In genomic region chr1:162840256-162840839, GRCh38 we compare ENCODE assay signal across 1 cellular context.
TF ChIP-seq lines count a peak whose summit lies in the region.

No MANE protein-coding gene starts in this region.

TF ChIP-seq in HepG2, 621 proteins besides CTCF, POLR2A, EP300 and RAD21:
- TF ChIP-seq THAP7 (CRISPR knock-in tag; IDR thresholded peaks at IDR 0.05) (no peak), MAFF (IDR thresholded peaks at IDR 0.05; ENCODE audit: low read depth, low read length) (peak; percentile 79), MAFK (conservative IDR thresholded peaks at IDR 0.05 in 1 of 2, IDR thresholded peaks at IDR 0.05 in 1 of 2; ENCODE audit: low read length in 2 of 2) (peak; percentile 80 to 88), ZFYVE20 (CRISPR knock-in tag; IDR thresholded peaks at IDR 0.05; ENCODE audit: borderline replicate concordance, low read depth) (no peak), PCBP2 (optimal IDR thresholded peaks at IDR 0.05; ENCODE audit: low read depth, low read length, poor library complexity, severe bottlenecking) (no peak), ZNF530 (CRISPR knock-in tag; IDR thresholded peaks at IDR 0.05; ENCODE audit: low read depth) (no peak), ZNF776 (CRISPR knock-in tag; IDR thresholded peaks at IDR 0.05) (no peak), ZNF777 (CRISPR knock-in tag; IDR thresholded peaks at IDR 0.05) (no peak), GZF1 (CRISPR knock-in tag; IDR thresholded peaks at IDR 0.05) (no peak), SIX4 (CRISPR knock-in tag; IDR thresholded peaks at IDR 0.05) (no peak), PAWR (CRISPR knock-in tag; IDR thresholded peaks at IDR 0.05; ENCODE audit: borderline replicate concordance) (no peak)
- TF ChIP-seq, protein P1, sequence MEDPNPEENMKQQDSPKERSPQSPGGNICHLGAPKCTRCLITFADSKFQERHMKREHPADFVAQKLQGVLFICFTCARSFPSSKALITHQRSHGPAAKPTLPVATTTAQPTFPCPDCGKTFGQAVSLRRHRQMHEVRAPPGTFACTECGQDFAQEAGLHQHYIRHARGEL (CRISPR knock-in tag; IDR thresholded peaks at IDR 0.05): no peak
- TF ChIP-seq, protein P2, sequence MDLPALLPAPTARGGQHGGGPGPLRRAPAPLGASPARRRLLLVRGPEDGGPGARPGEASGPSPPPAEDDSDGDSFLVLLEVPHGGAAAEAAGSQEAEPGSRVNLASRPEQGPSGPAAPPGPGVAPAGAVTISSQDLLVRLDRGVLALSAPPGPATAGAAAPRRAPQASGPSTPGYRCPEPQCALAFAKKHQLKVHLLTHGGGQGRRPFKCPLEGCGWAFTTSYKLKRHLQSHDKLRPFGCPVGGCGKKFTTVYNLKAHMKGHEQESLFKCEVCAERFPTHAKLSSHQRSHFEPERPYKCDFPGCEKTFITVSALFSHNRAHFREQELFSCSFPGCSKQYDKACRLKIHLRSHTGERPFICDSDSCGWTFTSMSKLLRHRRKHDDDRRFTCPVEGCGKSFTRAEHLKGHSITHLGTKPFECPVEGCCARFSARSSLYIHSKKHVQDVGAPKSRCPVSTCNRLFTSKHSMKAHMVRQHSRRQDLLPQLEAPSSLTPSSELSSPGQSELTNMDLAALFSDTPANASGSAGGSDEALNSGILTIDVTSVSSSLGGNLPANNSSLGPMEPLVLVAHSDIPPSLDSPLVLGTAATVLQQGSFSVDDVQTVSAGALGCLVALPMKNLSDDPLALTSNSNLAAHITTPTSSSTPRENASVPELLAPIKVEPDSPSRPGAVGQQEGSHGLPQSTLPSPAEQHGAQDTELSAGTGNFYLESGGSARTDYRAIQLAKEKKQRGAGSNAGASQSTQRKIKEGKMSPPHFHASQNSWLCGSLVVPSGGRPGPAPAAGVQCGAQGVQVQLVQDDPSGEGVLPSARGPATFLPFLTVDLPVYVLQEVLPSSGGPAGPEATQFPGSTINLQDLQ (CRISPR knock-in tag; IDR thresholded peaks at IDR 0.05): no peak
TF ChIP-seq in HepG2: peak in this region for 2.
